8 cellular contexts compared by ENCODE assay signal in the genomic region with DNA sequence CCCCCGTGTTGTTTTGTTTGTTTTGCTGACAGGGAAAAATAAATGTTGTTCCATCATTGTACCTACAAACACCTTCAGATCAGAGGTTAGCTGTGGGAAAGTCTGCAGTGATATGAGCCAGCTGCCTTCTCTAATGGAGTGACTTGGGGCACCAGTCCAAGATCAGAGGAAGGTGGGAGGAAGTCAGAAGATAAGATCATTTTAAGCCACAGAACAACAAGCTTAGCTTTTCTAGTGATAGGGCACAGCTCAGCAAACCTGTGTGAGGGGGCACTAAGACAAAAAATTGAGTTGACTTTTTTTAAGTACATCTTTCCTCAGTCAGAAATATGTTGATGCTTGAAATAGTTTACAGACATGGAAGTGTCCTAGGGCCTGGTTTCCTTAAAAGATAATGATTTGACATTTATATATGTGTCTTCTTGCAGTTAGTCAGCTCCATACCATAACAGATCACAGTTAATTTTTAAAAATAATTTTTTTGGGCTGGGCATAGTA.
DNase-seq lines count a peak whose midpoint lies in the region; ATAC-seq, FAIRE-seq and TF ChIP-seq lines count a peak whose summit lies in the region.

No MANE protein-coding gene starts in this region.

- no peak for FAIRE-seq in GM12892 (lab: Jason Lieb, UNC)

- no peak for TF ChIP-seq POLR2A in GM12892 (IDR thresholded peaks at IDR 0.05; ENCODE audit: low read depth, low read length)

- no peaks in the 10 kb centered on the region for H3K36me3 ChIP-seq in lung (ENCODE audit: control insufficient read depth in 2 of 2, insufficient read depth in 2 of 2, low read length in 2 of 2)

- TF ChIP-seq CTCF in lung (IDR thresholded peaks at IDR 0.05; ENCODE audit: control extremely low read depth, extremely low read depth) (no peak), foreskin keratinocyte (conservative IDR thresholded peaks at IDR 0.05) (no peak)

- H3K27ac Mint-ChIP-seq in activated naive CD4-positive, alpha-beta T cell treated with anti-CD3 and anti-CD28 coated beads, Interleukin-2, amount 50 U/mL, for 72 hours = peak overlapping the region; percentile 97 to 98

- H3K27me3 ChIP-seq in lung (ENCODE audit: control insufficient read depth, insufficient read depth) (no peaks in the 10 kb centered on the region), foreskin keratinocyte (no peaks in the 10 kb centered on the region)

- H3K9me3 ChIP-seq in lung (ENCODE audit: control insufficient read depth in 2 of 2, insufficient read depth in 1 of 2, low read length in 1 of 2) = no peaks in the 10 kb centered on the region

- H3K36me3 Mint-ChIP-seq in activated naive CD4-positive, alpha-beta T cell treated with anti-CD3 and anti-CD28 coated beads, Interleukin-2, amount 50 U/mL, for 72 hours = peaks cover 0 to 14% of the 10 kb centered on the region in 2 donors

- ATAC-seq in activated naive CD4-positive, alpha-beta T cell treated with anti-CD3 and anti-CD28 coated beads, Interleukin-2, amount 50 U/mL, for 72 hours = peak; percentile 27 to 45
- no peak for ATAC-seq in lung (ENCODE audit: insufficient read depth, low FRiP score)
- no peak for ATAC-seq in foreskin keratinocyte

- H3K4me1 ChIP-seq in lung (ENCODE audit: control insufficient read depth in 2 of 2, insufficient read depth in 2 of 2, low read length in 2 of 2) = peaks cover 0 to 18% of the 10 kb centered on the region in 2 donors
- H3K4me1 ChIP-seq in foreskin keratinocyte = peaks cover 24% of the 10 kb centered on the region

- peak overlapping the region; percentile 28 to 33 for H3K27ac ChIP-seq in lung (ENCODE audit: low read depth in 1 of 2, low read length in 1 of 2)
- peak overlapping the region; percentile 57 for H3K27ac ChIP-seq in temporal lobe (ENCODE audit: low read depth, low read length)
- no peak overlapping the region for H3K27ac ChIP-seq in foreskin keratinocyte

- DNase-seq in activated gamma-delta T cell treated with Interleukin-2 at 50 U/mL for 16 hours (peak; percentile 58), activated gamma-delta T cell (lab: John Stamatoyannopoulos, UW) (no peak), NCI-H226 (peak; percentile 35), lung (ENCODE audit: low spot score) (no peak), foreskin keratinocyte (no peak), GM12892 (ENCODE audit: insufficient read length) (no peak)
- peak in 1 of 2 donors; percentile 39 for DNase-seq in activated naive CD4-positive, alpha-beta T cell treated with anti-CD3 and anti-CD28 coated beads, Interleukin-2, amount 50 U/mL, for 72 hours (ENCODE audit: low spot score in 2 of 2)

- peaks cover 0 to 8% of the 10 kb centered on the region in 2 donors for H3K9me3 Mint-ChIP-seq in activated naive CD4-positive, alpha-beta T cell treated with anti-CD3 and anti-CD28 coated beads, Interleukin-2, amount 50 U/mL, for 72 hours

- H3K4me3 ChIP-seq in lung = no peak overlapping the region

- WGBS in lung, 2 donors = 3 to 4% methylated on average over 1 of the region's 1 CpG

Comparison
In these comparisons a context has a peak if more than half of its experiments do, and no peak if none do; other contexts are left out.
1. DNase-seq: peak in activated gamma-delta T cell treated with Interleukin-2 at 50 U/mL for 16 hours (single experiment) and NCI-H226 (single experiment); none in activated gamma-delta T cell (single experiment), lung (single experiment), foreskin keratinocyte (0 of 2) and GM12892 (single experiment).
2. ATAC-seq: peak in activated naive CD4-positive, alpha-beta T cell treated with anti-CD3 and anti-CD28 coated beads, Interleukin-2, amount 50 U/mL, for 72 hours (2 of 2); none in lung (single experiment) and foreskin keratinocyte (single experiment).